ENCODE assay signal across 8 cellular contexts in genomic region chr16:49440156-49441065, GRCh38.
A peak's percentile ranks its signal among the peaks of the same experiment; 100 is the strongest.
DNase-seq lines count a peak whose midpoint lies in the region; ATAC-seq and TF ChIP-seq lines count a peak whose summit lies in the region.

No MANE protein-coding gene starts in this region.

- ATAC-seq in CD4-positive, alpha-beta T cell (ENCODE audit: poor library complexity), result peak; percentile 18
- ATAC-seq in WTC11, result no peak

- H3K9me3 Mint-ChIP-seq in CD4-positive, alpha-beta T cell, result no peaks in the 10 kb centered on the region
- H3K9me3 Mint-ChIP-seq in WTC11, result no peaks in the 10 kb centered on the region

- H3K27me3 ChIP-seq in CD4-positive, alpha-beta T cell (ENCODE audit: control insufficient read depth, insufficient read depth, low read length), result no peaks in the 10 kb centered on the region

- H3K36me3 Mint-ChIP-seq in CD4-positive, alpha-beta T cell (ENCODE audit: low read depth), result no peaks in the 10 kb centered on the region
- H3K36me3 Mint-ChIP-seq in WTC11, result no peaks in the 10 kb centered on the region

- POLR2A ChIA-PET in CD4-positive, alpha-beta T cell (lab: Charles Lee), result no interaction called here
- POLR2A ChIA-PET in WTC11 (lab: Charles Lee), result no interaction called here

- CTCF ChIA-PET in CD4-positive, alpha-beta T cell (lab: Charles Lee), result interaction anchor here (1.8 kb wide), 1 partner anchor 153 kb away, joined by 5 read pairs; no protein-coding TSS in a partner anchor
- CTCF ChIA-PET in WTC11 (lab: Charles Lee), result interaction anchor here (0.7 to 3.2 kb wide), 3 partner anchors 23 to 517 kb away, joined by 3 to 9 read pairs (median 3); no protein-coding TSS in a partner anchor

- peak overlapping the region; percentile 54 for H3K27ac ChIP-seq in CD4-positive, alpha-beta T cell (ENCODE audit: low read depth, low read length)
- H3K27ac ChIP-seq in substantia nigra (ENCODE audit: low read depth, low read length, poor library complexity, severe bottlenecking), result no peak overlapping the region

- no peaks in the 10 kb centered on the region for H3K9me3 ChIP-seq in CD4-positive, alpha-beta T cell (ENCODE audit: control insufficient read depth, low read length)

- H3K27me3 Mint-ChIP-seq in CD4-positive, alpha-beta T cell, result peaks cover 1% of the 10 kb centered on the region
- H3K27me3 Mint-ChIP-seq in WTC11 (ENCODE audit: low read depth), result no peaks in the 10 kb centered on the region

- H3K4me1 Mint-ChIP-seq in CD4-positive, alpha-beta T cell (ENCODE audit: low read depth), result peaks cover 32% of the 10 kb centered on the region
- H3K4me1 Mint-ChIP-seq in WTC11, result peaks cover 43% of the 10 kb centered on the region

- DNase-seq in CD4-positive, alpha-beta T cell, result no peak
- DNase-seq in WTC11 (ENCODE audit: low spot score) (no peak), middle frontal gyrus (ENCODE audit: extremely low spot score, low spot score) (peak; percentile 45), DMS53 (lab: John Stamatoyannopoulos, UW) (no peak), substantia nigra (lab: John Stamatoyannopoulos, UW) (no peak), pons (ENCODE audit: low spot score) (no peak)
- no peak for DNase-seq in activated CD8-positive, alpha-beta memory T cell treated with anti-CD3 and anti-CD28 coated beads for 24 hours

- intact Hi-C loops in CD4-positive, alpha-beta T cell (cut with DNase I, micrococcal nuclease), result loop anchor here (1.0 to 10.0 kb wide), 5 partner anchors 23 to 414 kb away; partner anchors contain the start of gene ZNF423 (in 1 of the 2)

- no peak for TF ChIP-seq CTCF in CD4-positive, alpha-beta T cell (IDR thresholded peaks at IDR 0.05)
- TF ChIP-seq CTCF in GM12873 (IDR thresholded peaks at IDR 0.05; ENCODE audit: insufficient read depth, low read depth, low read length, missing control alignments) (peak; percentile 51), WTC11 (IDR thresholded peaks at IDR 0.05) (no peak)

- H3K27ac Mint-ChIP-seq in CD4-positive, alpha-beta T cell, result peak overlapping the region; percentile 80
- 0 out of 2 replicates have a peak overlapping the region, but pooled peaks have one; percentile 43 for H3K27ac Mint-ChIP-seq in WTC11

- peak overlapping the region; percentile 43 for H3K4me3 Mint-ChIP-seq in CD4-positive, alpha-beta T cell
- H3K4me3 Mint-ChIP-seq in WTC11, result no peak overlapping the region

TF ChIP-seq in WTC11, 78 proteins besides CTCF, POLR2A, EP300 and RAD21:
- no peak for TF ChIP-seq ZNF232 (CRISPR knock-in tag; IDR thresholded peaks at IDR 0.05)
- TF ChIP-seq ZNF396 (CRISPR knock-in tag; IDR thresholded peaks at IDR 0.05; ENCODE audit: borderline replicate concordance), result no peak
- TF ChIP-seq EMX1 (CRISPR knock-in tag; IDR thresholded peaks at IDR 0.05), result no peak
- no peak for TF ChIP-seq FOXP1 (CRISPR knock-in tag; IDR thresholded peaks at IDR 0.05; ENCODE audit: borderline replicate concordance)
- no peak for TF ChIP-seq MXD4 (CRISPR knock-in tag; IDR thresholded peaks at IDR 0.05; ENCODE audit: borderline replicate concordance)
- TF ChIP-seq E2F5 (CRISPR knock-in tag; IDR thresholded peaks at IDR 0.05), result no peak
- TF ChIP-seq PREB (CRISPR knock-in tag; IDR thresholded peaks at IDR 0.05; ENCODE audit: borderline replicate concordance), result no peak
- no peak for TF ChIP-seq ZNF671 (CRISPR knock-in tag; IDR thresholded peaks at IDR 0.05)
- no peak for TF ChIP-seq ZNF425 (CRISPR knock-in tag; conservative IDR thresholded peaks at IDR 0.05)
- no peak for TF ChIP-seq ATF3 (CRISPR knock-in tag; conservative IDR thresholded peaks at IDR 0.05)
- TF ChIP-seq ZNF423 (CRISPR knock-in tag; IDR thresholded peaks at IDR 0.05), result no peak
- no peak for TF ChIP-seq ZNF281 (CRISPR knock-in tag; IDR thresholded peaks at IDR 0.05)
- TF ChIP-seq FOXJ3 (CRISPR knock-in tag; IDR thresholded peaks at IDR 0.05; ENCODE audit: borderline replicate concordance), result no peak
- TF ChIP-seq PRDM15 (CRISPR knock-in tag; IDR thresholded peaks at IDR 0.05), result no peak
